Comparison of ENCODE assay signal across 24 cellular contexts in the genomic region with DNA sequence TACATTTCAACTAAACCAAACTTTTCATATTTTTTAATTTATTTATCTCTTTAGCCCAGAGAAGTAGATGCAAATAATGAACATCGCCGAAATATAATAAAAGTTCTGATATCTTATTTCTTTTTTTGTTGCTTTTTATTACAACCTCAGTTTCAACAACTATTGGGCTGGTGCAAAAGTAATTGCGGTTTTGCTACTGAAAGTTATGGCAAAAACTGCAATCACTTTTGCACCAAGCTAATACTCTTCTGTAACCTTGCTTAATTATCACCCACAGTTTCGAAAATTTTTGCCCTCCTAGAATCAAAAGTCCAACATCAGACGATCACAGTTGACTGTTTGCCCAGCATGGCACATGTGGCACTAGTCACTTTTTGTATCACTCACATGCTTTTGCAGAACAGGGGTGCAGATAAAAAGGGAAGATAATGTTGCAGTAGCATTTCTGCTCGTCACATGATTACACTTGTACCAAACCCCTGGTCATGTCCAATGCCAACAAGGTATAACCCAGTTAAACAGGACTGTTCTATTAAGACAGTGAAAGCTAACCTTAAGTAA.
DNase-seq lines count a peak whose midpoint lies in the region; ATAC-seq, FAIRE-seq and TF ChIP-seq lines count a peak whose summit lies in the region.
"Had no signal": no experiment of that assay in that cellular context is flagged by ENCODE, and none has a peak within 500 bp of the region (broad histone marks: within the 10 kb centered on the region; RNA-seq: fewer than 3 reads in every experiment).

No MANE protein-coding gene starts in this region.

- no peaks in the 10 kb centered on the region for H3K79me2 ChIP-seq in HepG2 (ENCODE audit: insufficient read depth, low read length)
- H3K79me2 ChIP-seq in osteoblast (ENCODE audit: insufficient read depth, low read length): no peaks in the 10 kb centered on the region

- H3K4me1 ChIP-seq in HepG2 (ENCODE audit: insufficient read depth, low read length) (no peaks in the 10 kb centered on the region), right lobe of liver (no peaks in the 10 kb centered on the region), pancreas (no peaks in the 10 kb centered on the region), osteoblast (ENCODE audit: insufficient read depth, low read length) (no peaks in the 10 kb centered on the region)
- H3K4me1 ChIP-seq: BLaER1 had no signal

- H4K20me1 ChIP-seq in HepG2 (ENCODE audit: insufficient read depth, low read length): no peaks in the 10 kb centered on the region
- H4K20me1 ChIP-seq in osteoblast (ENCODE audit: insufficient read depth, low read length): no peaks in the 10 kb centered on the region
- H4K20me1 ChIP-seq: BLaER1 had no signal

- WGBS in HepG2 (ENCODE audit: low lambda C conversion rate): 3% methylated on average over 6 of the region's 6 CpGs
- WGBS in right lobe of liver (ENCODE audit: insufficient coverage, low coverage, low lambda C conversion rate, missing lambda C conversion rate): 49% methylated on average over 6 of the region's 6 CpGs
- WGBS in pancreas, 2 donors: 50 to 61% methylated on average over 6 of the region's 6 CpGs

- no peak for TF ChIP-seq POLR2A in HepG2 (IDR thresholded peaks at IDR 0.05; ENCODE audit: insufficient read depth in 1 of 2, low read depth in 2 of 2, low read length in 2 of 2)
- no peak for TF ChIP-seq POLR2A in right lobe of liver (IDR thresholded peaks at IDR 0.05)

- no peaks in the 10 kb centered on the region for H3K27me3 ChIP-seq in HepG2 (ENCODE audit: control insufficient read depth in 1 of 2, insufficient read depth in 2 of 2, low read length in 2 of 2)
- no peaks in the 10 kb centered on the region for H3K27me3 ChIP-seq in right lobe of liver
- H3K27me3 ChIP-seq in pancreas: no peaks in the 10 kb centered on the region
- H3K27me3 ChIP-seq in osteoblast (ENCODE audit: insufficient read depth, low read length): no peaks in the 10 kb centered on the region
- H3K27me3 ChIP-seq: BLaER1 had no signal

- H3K4me3 ChIP-seq in HepG2 (replicated peaks in 1 of 3; ENCODE audit: insufficient read depth in 1 of 3, low read depth in 2 of 3, low read length in 3 of 3) (no peak overlapping the region), right lobe of liver (no peak overlapping the region), pancreas (no peak overlapping the region), osteoblast (ENCODE audit: insufficient read depth, low read length) (no peak overlapping the region)
- H3K4me3 ChIP-seq: BLaER1, GM23338 had no signal

- H3K9me3 ChIP-seq in HepG2 (ENCODE audit: low read length): no peaks in the 10 kb centered on the region
- no peaks in the 10 kb centered on the region for H3K9me3 ChIP-seq in right lobe of liver
- no peaks in the 10 kb centered on the region for H3K9me3 ChIP-seq in pancreas
- no peaks in the 10 kb centered on the region for H3K9me3 ChIP-seq in osteoblast (ENCODE audit: low read depth, low read length)
- H3K9me3 ChIP-seq: BLaER1 had no signal

- DNase-seq in HepG2 (ENCODE audit: low spot score): no peak
- no peak for DNase-seq in right lobe of liver
- no peak for DNase-seq in frontal cortex (ENCODE audit: low spot score in 2 of 2)
- DNase-seq in pancreas: no peak
- DNase-seq in iPS-NIHi7 (ENCODE audit: extremely low spot score): no peak
- no peak for DNase-seq in osteoblast (ENCODE audit: insufficient read length, low spot score, missing footprints)
- no peak for DNase-seq in kidney tubule cell (ENCODE audit: low spot score)
- DNase-seq: CD4-positive, CD25-positive, alpha-beta regulatory T cell; CD8-positive, alpha-beta memory T cell; DMS 273 treated with DMSO at 0.1 percent for 48 hours; DMS79; EL; GDM1; H9; HFFc6 had no signal

- H2AFZ ChIP-seq in HepG2 (ENCODE audit: low read length) (no peak overlapping the region), osteoblast (ENCODE audit: low read length) (no peak overlapping the region)
- H2AFZ ChIP-seq: GM23338 had no signal

- FAIRE-seq in HepG2 (lab: Jason Lieb, UNC) (no peak), frontal cortex (lab: Jason Lieb, UNC) (peak; percentile 3), pancreas (lab: Jason Lieb, UNC) (peak; percentile 20)
- FAIRE-seq: A204.1, D721Med, GM12891, GM18507 had no signal

- H3K36me3 ChIP-seq in HepG2 (replicated peaks in 1 of 2; ENCODE audit: control insufficient read depth in 1 of 2, insufficient read depth in 2 of 2, low read length in 2 of 2): no peaks in the 10 kb centered on the region
- H3K36me3 ChIP-seq in right lobe of liver: no peaks in the 10 kb centered on the region
- H3K36me3 ChIP-seq in pancreas: no peaks in the 10 kb centered on the region
- H3K36me3 ChIP-seq in osteoblast (ENCODE audit: insufficient read depth, low read length): no peaks in the 10 kb centered on the region
- H3K36me3 ChIP-seq: BLaER1 had no signal

- ATAC-seq in HepG2: no peak
- ATAC-seq in right lobe of liver: no peak
- no peak for ATAC-seq in pancreas
- ATAC-seq: GM23338, HCT116 had no signal

- TF ChIP-seq CTCF in HepG2 (CRISPR knock-in tag; IDR thresholded peaks at IDR 0.05) (no peak), right lobe of liver (IDR thresholded peaks at IDR 0.05) (no peak), pancreas (IDR thresholded peaks at IDR 0.05) (no peak), osteoblast (IDR thresholded peaks at IDR 0.05; ENCODE audit: extremely low read depth, low read depth, low read length) (no peak)

- no peak overlapping the region for H3K27ac ChIP-seq in HepG2 (ENCODE audit: extremely low read length, insufficient read depth, low read length)
- H3K27ac ChIP-seq in right lobe of liver: no peak overlapping the region
- no peak overlapping the region for H3K27ac ChIP-seq in pancreas
- no peak overlapping the region for H3K27ac ChIP-seq in osteoblast (ENCODE audit: low read depth, low read length)
- H3K27ac ChIP-seq: 22Rv1, BLaER1, C4-2B had no signal

- BruUV-seq in HepG2 (replicated peaks; lab: Mats Ljungman, UMichigan): no TSS peak

- POLR2A ChIA-PET in HepG2 (lab: Yijun Ruan, JAX): no interaction called here

- in situ Hi-C loops in HepG2 (cut with HindIII; ENCODE audit: extremely low pct_ligation_motif_present, low pct_unique_long_range_greater_than_20kb): no loop called here

- H3K4me2 ChIP-seq in HepG2 (ENCODE audit: low read depth, low read length) (no peak overlapping the region), osteoblast (ENCODE audit: insufficient read depth, low read length) (no peak overlapping the region)
- H3K4me2 ChIP-seq: BLaER1, GM23338 had no signal

- CTCF ChIA-PET in HepG2 (lab: Yijun Ruan, JAX; ENCODE audit: low intra/inter-chr PET ratio, low total read pairs): no interaction called here

- H3K9ac ChIP-seq in HepG2 (ENCODE audit: insufficient read depth, low read depth, low read length): no peak overlapping the region
- H3K9ac ChIP-seq: BLaER1 had no signal

- intact Hi-C loops in HepG2 (cut with micrococcal nuclease; ENCODE audit: unreplicated experiment): no loop called here
- intact Hi-C loops in right lobe of liver (cut with DNase I): no loop called here
- intact Hi-C loops in pancreas (cut with DNase I): no loop called here

- no peak for TF ChIP-seq EP300 in HepG2 (IDR thresholded peaks at IDR 0.05; ENCODE audit: low read depth in 2 of 2, low read length in 2 of 2)
- TF ChIP-seq EP300 in HepG2 (CRISPR knock-in tag; IDR thresholded peaks at IDR 0.05; ENCODE audit: borderline replicate concordance): no peak

- no peak for TF ChIP-seq RAD21 in HepG2 (CRISPR knock-in tag; IDR thresholded peaks at IDR 0.05)

TF ChIP-seq in HepG2, 621 proteins besides CTCF, POLR2A, EP300 and RAD21 (continues in another document):
- TF ChIP-seq, protein P1, sequence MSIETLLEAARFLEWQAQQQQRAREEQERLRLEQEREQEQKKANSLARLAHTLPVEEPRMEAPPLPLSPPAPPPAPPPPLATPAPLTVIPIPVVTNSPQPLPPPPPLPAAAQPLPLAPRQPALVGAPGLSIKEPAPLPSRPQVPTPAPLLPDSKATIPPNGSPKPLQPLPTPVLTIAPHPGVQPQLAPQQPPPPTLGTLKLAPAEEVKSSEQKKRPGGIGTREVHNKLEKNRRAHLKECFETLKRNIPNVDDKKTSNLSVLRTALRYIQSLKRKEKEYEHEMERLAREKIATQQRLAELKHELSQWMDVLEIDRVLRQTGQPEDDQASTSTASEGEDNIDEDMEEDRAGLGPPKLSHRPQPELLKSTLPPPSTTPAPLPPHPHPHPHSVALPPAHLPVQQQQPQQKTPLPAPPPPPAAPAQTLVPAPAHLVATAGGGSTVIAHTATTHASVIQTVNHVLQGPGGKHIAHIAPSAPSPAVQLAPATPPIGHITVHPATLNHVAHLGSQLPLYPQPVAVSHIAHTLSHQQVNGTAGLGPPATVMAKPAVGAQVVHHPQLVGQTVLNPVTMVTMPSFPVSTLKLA (IDR thresholded peaks at IDR 0.05): peak; percentile 51
- TF ChIP-seq HMGA1 (CRISPR knock-in tag; conservative IDR thresholded peaks at IDR 0.05): no peak
